Comparison of ENCODE assay signal across 8 cellular contexts in the genomic region with DNA sequence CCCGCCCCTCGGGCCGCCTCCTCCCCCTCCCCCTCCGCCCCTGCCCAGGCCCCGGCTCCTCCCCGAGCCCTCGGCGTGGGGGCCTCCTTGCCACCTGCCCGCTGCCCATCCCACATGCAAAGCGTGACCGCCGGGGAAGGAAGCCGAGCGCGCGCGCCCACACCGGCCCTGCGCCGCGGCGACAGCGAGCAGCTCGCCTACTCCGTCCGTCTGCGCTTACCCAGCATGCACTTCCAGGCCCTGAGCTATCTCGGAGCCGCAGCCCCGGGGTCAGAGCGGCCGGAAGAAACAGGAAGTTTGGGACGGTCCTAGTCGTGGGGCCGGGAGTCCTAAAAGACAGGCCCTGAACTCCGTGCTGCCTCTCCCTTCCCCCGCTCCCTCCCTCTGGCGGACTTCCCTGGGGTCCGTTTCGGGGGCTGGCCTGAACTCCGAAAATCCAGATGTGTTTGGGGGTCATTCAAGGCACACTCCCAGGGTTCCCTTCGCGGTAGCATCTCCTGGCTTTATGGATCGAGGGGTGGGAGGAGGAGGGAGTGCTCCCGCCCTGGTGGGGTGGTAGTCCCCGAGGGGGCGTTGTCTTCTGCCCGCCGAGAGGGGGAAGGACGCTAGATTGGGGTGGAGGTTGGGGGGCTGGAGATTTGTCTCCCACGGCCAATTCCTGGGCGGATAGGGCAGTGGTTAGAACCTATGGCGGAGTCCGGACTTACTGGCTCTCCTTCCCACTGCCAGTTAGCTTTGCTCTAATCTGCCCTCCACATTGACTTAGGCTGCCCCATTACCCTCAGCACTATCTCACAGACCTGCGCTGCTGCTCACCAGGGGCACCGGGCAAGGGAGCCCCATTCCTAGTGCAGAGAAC. TPM values are rescaled to one million over a fixed set of nuclear protein-coding genes. Genes with fewer than 3 reads are reported as not detected.
A peak's percentile ranks its signal among the peaks of the same experiment; 100 is the strongest.
DNase-seq lines count a peak whose midpoint lies in the region; ATAC-seq, FAIRE-seq and TF ChIP-seq lines count a peak whose summit lies in the region.

No MANE protein-coding gene starts in this region.

- H3K79me2 ChIP-seq in SU-DHL-6 (ENCODE audit: insufficient read depth, low read length) (no peaks in the 10 kb centered on the region), HepG2 (ENCODE audit: insufficient read depth, low read length) (no peaks in the 10 kb centered on the region)

- H3K36me3 ChIP-seq in SU-DHL-6 (ENCODE audit: low read length) (no peaks in the 10 kb centered on the region), HepG2 (replicated peaks in 1 of 2; ENCODE audit: control insufficient read depth in 1 of 2, insufficient read depth in 2 of 2, low read length in 2 of 2) (no peaks in the 10 kb centered on the region)

- no peak for TF ChIP-seq CTCF in SU-DHL-6 (IDR thresholded peaks at IDR 0.05; ENCODE audit: insufficient read depth, low read length, poor library complexity, severe bottlenecking)
- no peak for TF ChIP-seq CTCF in coronary artery (IDR thresholded peaks at IDR 0.05)
- TF ChIP-seq CTCF in HepG2 (CRISPR knock-in tag; IDR thresholded peaks at IDR 0.05) = no peak

- peak overlapping the region; percentile 73 for H3K4me2 ChIP-seq in SU-DHL-6 (ENCODE audit: low read depth, low read length, poor library complexity, severe bottlenecking)
- no peak overlapping the region for H3K4me2 ChIP-seq in HepG2 (ENCODE audit: low read depth, low read length)

- 0 out of 2 replicates have a peak, but pooled peaks cover 20% of the 10 kb centered on the region for H3K4me1 ChIP-seq in HepG2 (ENCODE audit: insufficient read depth, low read length)

- ATAC-seq in GM21576 (IDR thresholded peaks at IDR 0.05; ENCODE audit: unreplicated experiment) (peak; percentile 63), HepG2 (no peak)
- ATAC-seq in stimulated activated naive B cell treated with anti-CD40 and anti-IgM and Interleukin-4, amounts not matched to agents 10 μg/mL and 1 μg/mL and 100 μg/mL, for 72 hours (replicated peaks) = peak; percentile 74 to 81

- no TSS peak for BruUV-seq in HepG2 (replicated peaks; lab: Mats Ljungman, UMichigan)

- no peaks in the 10 kb centered on the region for H3K9me2 ChIP-seq in SU-DHL-6 (replicated peaks; ENCODE audit: insufficient read depth, low read length)

- H4K20me1 ChIP-seq in SU-DHL-6 (ENCODE audit: low read depth, low read length) = no peaks in the 10 kb centered on the region
- no peaks in the 10 kb centered on the region for H4K20me1 ChIP-seq in HepG2 (ENCODE audit: insufficient read depth, low read length)

- intact Hi-C loops in HepG2 (cut with micrococcal nuclease; ENCODE audit: unreplicated experiment) = no loop called here

- CTCF ChIA-PET in HepG2 (lab: Yijun Ruan, JAX; ENCODE audit: low intra/inter-chr PET ratio, low total read pairs) = no interaction called here

- H3K9me3 ChIP-seq in SU-DHL-6 (ENCODE audit: insufficient read depth, low read length) (no peaks in the 10 kb centered on the region), HepG2 (ENCODE audit: low read length) (no peaks in the 10 kb centered on the region)

- H3K36me3 Mint-ChIP-seq in IgD-negative memory B cell = peaks cover 2% of the 10 kb centered on the region
- H3K36me3 Mint-ChIP-seq in stimulated activated naive B cell treated with anti-CD40 and anti-IgM and Interleukin-4, amounts not matched to agents 10 μg/mL and 1 μg/mL and 100 μg/mL, for 72 hours = no peaks in the 10 kb centered on the region

- TF ChIP-seq EP300 in HepG2 (IDR thresholded peaks at IDR 0.05; ENCODE audit: low read depth in 2 of 2, low read length in 2 of 2) = no peak
- TF ChIP-seq EP300 in HepG2 (CRISPR knock-in tag; IDR thresholded peaks at IDR 0.05; ENCODE audit: borderline replicate concordance) = no peak

- TF ChIP-seq RAD21 in HepG2 (CRISPR knock-in tag; IDR thresholded peaks at IDR 0.05) = no peak

- POLR2A ChIA-PET in HepG2 (lab: Yijun Ruan, JAX) = no interaction called here

- TF ChIP-seq POLR2A in HepG2 (IDR thresholded peaks at IDR 0.05; ENCODE audit: insufficient read depth in 1 of 2, low read depth in 2 of 2, low read length in 2 of 2) = no peak

- peaks cover 2% of the 10 kb centered on the region for H3K27me3 Mint-ChIP-seq in IgD-negative memory B cell
- H3K27me3 Mint-ChIP-seq in stimulated activated naive B cell treated with anti-CD40 and anti-IgM and Interleukin-4, amounts not matched to agents 10 μg/mL and 1 μg/mL and 100 μg/mL, for 72 hours = peaks cover 0 to 4% of the 10 kb centered on the region in 2 donors

- H3K9me3 Mint-ChIP-seq in IgD-negative memory B cell = no peaks in the 10 kb centered on the region
- no peaks in the 10 kb centered on the region for H3K9me3 Mint-ChIP-seq in stimulated activated naive B cell treated with anti-CD40 and anti-IgM and Interleukin-4, amounts not matched to agents 10 μg/mL and 1 μg/mL and 100 μg/mL, for 72 hours

- H3K4me3 Mint-ChIP-seq in IgD-negative memory B cell = peak overlapping the region; percentile 68 to 90 (median 74)
- H3K4me3 Mint-ChIP-seq in stimulated activated naive B cell treated with anti-CD40 and anti-IgM and Interleukin-4, amounts not matched to agents 10 μg/mL and 1 μg/mL and 100 μg/mL, for 72 hours = peak overlapping the region; percentile 77 to 79

- H3K27me3 ChIP-seq in SU-DHL-6 (ENCODE audit: low read length) (no peaks in the 10 kb centered on the region), HepG2 (ENCODE audit: control insufficient read depth in 1 of 2, insufficient read depth in 2 of 2, low read length in 2 of 2) (peaks cover 0 to 1% of the 10 kb centered on the region in 2 experiments; a peak in 1 of 5 replicates)

- no peak for FAIRE-seq in HepG2 (lab: Jason Lieb, UNC)

- in situ Hi-C loops in HepG2 (cut with HindIII; ENCODE audit: extremely low pct_ligation_motif_present, low pct_unique_long_range_greater_than_20kb) = no loop called here

- H3F3A ChIP-seq in SU-DHL-6 (ENCODE audit: insufficient read depth) = 0 out of 2 replicates have a peak, but pooled peaks cover 4% of the 10 kb centered on the region

- peak; percentile 25 for DNase-seq in NCI-H1092 treated with DMSO at 0.1 percent for 48 hours (lab: John Stamatoyannopoulos, UW)
- no peak for DNase-seq in NCI-H1092 (lab: John Stamatoyannopoulos, UW)
- DNase-seq in coronary artery (ENCODE audit: low spot score) = no peak
- no peak for DNase-seq in HepG2 (ENCODE audit: low spot score)
- DNase-seq in stimulated activated naive B cell treated with anti-CD40 and anti-IgM and Interleukin-4, amounts not matched to agents 10 μg/mL and 1 μg/mL and 100 μg/mL, for 72 hours = peak; percentile 78

- peak overlapping the region; percentile 89 for H2AFZ ChIP-seq in SU-DHL-6 (ENCODE audit: low read depth, low read length, severe bottlenecking)
- no peak overlapping the region for H2AFZ ChIP-seq in HepG2 (ENCODE audit: low read length)

- peaks cover 13 to 27% (median 20%) of the 10 kb centered on the region in 3 donors for H3K4me1 Mint-ChIP-seq in IgD-negative memory B cell
- H3K4me1 Mint-ChIP-seq in stimulated activated naive B cell treated with anti-CD40 and anti-IgM and Interleukin-4, amounts not matched to agents 10 μg/mL and 1 μg/mL and 100 μg/mL, for 72 hours = peaks cover 15 to 30% of the 10 kb centered on the region in 2 donors

- H3K27ac Mint-ChIP-seq in IgD-negative memory B cell = peak overlapping the region; percentile 7 to 67 (median 46)
- peak overlapping the region; percentile 88 for H3K27ac Mint-ChIP-seq in stimulated activated naive B cell treated with anti-CD40 and anti-IgM and Interleukin-4, amounts not matched to agents 10 μg/mL and 1 μg/mL and 100 μg/mL, for 72 hours

- H3K4me3 ChIP-seq in SU-DHL-6 (ENCODE audit: insufficient read depth, low read length, poor library complexity, severe bottlenecking) = peak overlapping the region; percentile 56
- peak overlapping the region; percentile 69 for H3K4me3 ChIP-seq in coronary artery
- H3K4me3 ChIP-seq in HepG2 (replicated peaks in 1 of 3; ENCODE audit: insufficient read depth in 1 of 3, low read depth in 2 of 3, low read length in 3 of 3) = no peak overlapping the region

- peak overlapping the region; percentile 40; the same call in 1 of the 2 replicates for H3K27ac ChIP-seq in SU-DHL-6 (ENCODE audit: low read depth, low read length)
- H3K27ac ChIP-seq in coronary artery = peak overlapping the region in 1 of 2 donors; percentile 66
- no peak overlapping the region for H3K27ac ChIP-seq in HepG2 (ENCODE audit: extremely low read length, insufficient read depth, low read length)

- WGBS in HepG2 (ENCODE audit: low lambda C conversion rate) = 54% methylated on average over 9 of the region's 56 CpGs

- H3K9ac ChIP-seq in SU-DHL-6 (ENCODE audit: low read length) (peak overlapping the region; percentile 70), HepG2 (ENCODE audit: insufficient read depth, low read depth, low read length) (no peak overlapping the region)

RNA-seq across cellular contexts. Expression of gene BCORL1, which starts 25.0 kb away (rescaled TPM):
- 3.2 TPM for polyA plus RNA-seq in IgD-negative memory B cell
- 1.4 and 4.1 TPM in 2 replicates for total RNA-seq in HepG2 (2016; rRNA removed; fragmentation: Illumina TruSeq; extraction: Trizol)
- total RNA-seq in HepG2 (2016; cell fraction: cytosol; rRNA removed; fragmentation: Illumina TruSeq; extraction: Trizol; ENCODE audit: low read depth) = 1.1 and 1.2 TPM in 2 replicates
- 0.84 and 3.6 TPM in 2 replicates for total RNA-seq in HepG2 (2016; cell fraction: insoluble cytoplasmic fraction; rRNA removed; fragmentation: Illumina TruSeq; extraction: Trizol)
- 2.2 and 2.8 TPM in 2 replicates for total RNA-seq in HepG2 (2016; cell fraction: membrane; rRNA removed; fragmentation: Illumina TruSeq; extraction: Trizol)
- 3.0 and 4.6 TPM in 2 replicates for total RNA-seq in HepG2 (2016; cell fraction: nucleus; rRNA removed; fragmentation: Illumina TruSeq; extraction: Trizol)
- polyA plus RNA-seq in HepG2 (2011; rRNA removed) = 0.67 and 0.71 TPM in 2 replicates
- 0.45 and 0.51 TPM in 2 replicates for polyA plus RNA-seq in HepG2 (2011; cell fraction: cytosol; rRNA removed)
- polyA plus RNA-seq in HepG2 (2011; cell fraction: nucleus; rRNA removed) = 2.3 and 3.4 TPM in 2 replicates
- polyA plus RNA-seq in HepG2 (2012) = 4.1 and 4.2 TPM in 2 replicates
- 0.23 and 0.25 TPM in 2 replicates for polyA plus RNA-seq in HepG2 (2016; cell fraction: cytosol; fragmentation: Illumina TruSeq; extraction: Trizol; ENCODE audit: low read depth)
- polyA plus RNA-seq in HepG2 (2016; cell fraction: insoluble cytoplasmic fraction; fragmentation: Illumina TruSeq; extraction: Trizol; ENCODE audit: low read depth) = 3.5 and 5.3 TPM in 2 replicates
- polyA plus RNA-seq in HepG2 (2016; cell fraction: membrane; fragmentation: Illumina TruSeq; extraction: Trizol; ENCODE audit: low read depth) = 0.49 and 0.65 TPM in 2 replicates
- polyA plus RNA-seq in HepG2 (2016; cell fraction: nucleus; fragmentation: Illumina TruSeq; extraction: Trizol; ENCODE audit: insufficient read depth, low read depth) = 5.0 and 5.4 TPM in 2 replicates
- polyA minus RNA-seq in HepG2 (2011; rRNA and poly(A)+ RNA removed; ENCODE audit: low replicate concordance) = 1.6 and 3.1 TPM in 2 replicates
- polyA minus RNA-seq in HepG2 (2011; cell fraction: cytosol; rRNA and poly(A)+ RNA removed) = 2.0 and 2.8 TPM in 2 replicates
- 2.1 and 3.0 TPM in 2 replicates for polyA minus RNA-seq in HepG2 (2011; cell fraction: nucleus; rRNA and poly(A)+ RNA removed)

RNA-seq across cellular contexts. Expression of gene UTP14A, which starts 51.5 kb away (rescaled TPM):
- polyA plus RNA-seq in IgD-negative memory B cell = 15.9 TPM
- 19.0 and 27.4 TPM in 2 replicates for total RNA-seq in HepG2 (2016; rRNA removed; fragmentation: Illumina TruSeq; extraction: Trizol)
- 4.3 and 5.6 TPM in 2 replicates for total RNA-seq in HepG2 (2016; cell fraction: cytosol; rRNA removed; fragmentation: Illumina TruSeq; extraction: Trizol; ENCODE audit: low read depth)
- 17.7 and 27.6 TPM in 2 replicates for total RNA-seq in HepG2 (2016; cell fraction: insoluble cytoplasmic fraction; rRNA removed; fragmentation: Illumina TruSeq; extraction: Trizol)
- total RNA-seq in HepG2 (2016; cell fraction: membrane; rRNA removed; fragmentation: Illumina TruSeq; extraction: Trizol) = 8.7 and 10.1 TPM in 2 replicates
- total RNA-seq in HepG2 (2016; cell fraction: nucleus; rRNA removed; fragmentation: Illumina TruSeq; extraction: Trizol) = 12.9 and 14.4 TPM in 2 replicates
- polyA plus RNA-seq in HepG2 (2011; rRNA removed) = 6.5 and 7.4 TPM in 2 replicates
- 4.2 and 5.6 TPM in 2 replicates for polyA plus RNA-seq in HepG2 (2011; cell fraction: cytosol; rRNA removed)
- polyA plus RNA-seq in HepG2 (2011; cell fraction: nucleus; rRNA removed) = 4.1 and 4.8 TPM in 2 replicates
- polyA plus RNA-seq in HepG2 (2012) = 7.9 and 10.3 TPM in 2 replicates
- 3.1 and 3.5 TPM in 2 replicates for polyA plus RNA-seq in HepG2 (2016; cell fraction: cytosol; fragmentation: Illumina TruSeq; extraction: Trizol; ENCODE audit: low read depth)
- 29.5 and 29.7 TPM in 2 replicates for polyA plus RNA-seq in HepG2 (2016; cell fraction: insoluble cytoplasmic fraction; fragmentation: Illumina TruSeq; extraction: Trizol; ENCODE audit: low read depth)
- 5.1 and 6.8 TPM in 2 replicates for polyA plus RNA-seq in HepG2 (2016; cell fraction: membrane; fragmentation: Illumina TruSeq; extraction: Trizol; ENCODE audit: low read depth)
- polyA plus RNA-seq in HepG2 (2016; cell fraction: nucleus; fragmentation: Illumina TruSeq; extraction: Trizol; ENCODE audit: insufficient read depth, low read depth) = 18.6 and 20.7 TPM in 2 replicates
- polyA minus RNA-seq in HepG2 (2011; rRNA and poly(A)+ RNA removed; ENCODE audit: low replicate concordance) = 2.9 and 17.8 TPM in 2 replicates
- polyA minus RNA-seq in HepG2 (2011; cell fraction: cytosol; rRNA and poly(A)+ RNA removed) = 5.4 and 5.9 TPM in 2 replicates
- polyA minus RNA-seq in HepG2 (2011; cell fraction: nucleus; rRNA and poly(A)+ RNA removed) = 7.0 and 9.8 TPM in 2 replicates

Comparison
In these comparisons a context has a peak if more than half of its experiments do, and no peak if none do; other contexts are left out.
1. DNase-seq: peak in NCI-H1092 treated with DMSO at 0.1 percent for 48 hours (single experiment) and stimulated activated naive B cell treated with anti-CD40 and anti-IgM and Interleukin-4, amounts not matched to agents 10 μg/mL and 1 μg/mL and 100 μg/mL, for 72 hours (single experiment); none in NCI-H1092 (single experiment), coronary artery (single experiment) and HepG2 (single experiment).
2. H3K4me3 ChIP-seq: peak in SU-DHL-6 (single experiment) and coronary artery (single experiment); none in HepG2 (0 of 3).